Comparison of ENCODE assay signal across 15 cellular contexts in genomic region chr3:101567528-101568317, GRCh38. TPM values are rescaled to one million over a fixed set of nuclear protein-coding genes. Genes with fewer than 3 reads are reported as not detected.
DNase-seq lines count a peak whose midpoint lies in the region; ATAC-seq, FAIRE-seq and TF ChIP-seq lines count a peak whose summit lies in the region.
"Had no signal": no experiment of that assay in that cellular context is flagged by ENCODE, and none has a peak within 500 bp of the region (broad histone marks: within the 10 kb centered on the region; RNA-seq: fewer than 3 reads in every experiment).

No MANE protein-coding gene starts in this region.

- no peaks in the 10 kb centered on the region for H3K9me3 Mint-ChIP-seq in GM23338
- no peaks in the 10 kb centered on the region for H3K9me3 Mint-ChIP-seq in astrocyte (ENCODE audit: unreplicated experiment)
- H3K9me3 Mint-ChIP-seq: naive B cell had no signal

- H3K4me1 Mint-ChIP-seq in GM23338 (peaks cover 12% of the 10 kb centered on the region), T-helper 17 cell (peaks cover 40% of the 10 kb centered on the region), astrocyte (ENCODE audit: low read depth, unreplicated experiment) (peaks cover 15% of the 10 kb centered on the region)

- peaks cover 36% of the 10 kb centered on the region for H3K36me3 Mint-ChIP-seq in GM23338 (ENCODE audit: low read depth)
- H3K36me3 Mint-ChIP-seq in T-helper 17 cell (ENCODE audit: low read depth), result peaks cover 4% of the 10 kb centered on the region
- H3K36me3 Mint-ChIP-seq in astrocyte (ENCODE audit: low read depth, unreplicated experiment), result peaks cover 10% of the 10 kb centered on the region

- H3K9me2 ChIP-seq in GM23338 (ENCODE audit: insufficient read depth) (no peaks in the 10 kb centered on the region), PC-9 (ENCODE audit: insufficient read depth) (no peaks in the 10 kb centered on the region)

- H2AFZ ChIP-seq in GM23338 (no peak overlapping the region), astrocyte (ENCODE audit: low read depth, low read length) (no peak overlapping the region), PC-9 (no peak overlapping the region)

- H3K4me1 ChIP-seq in GM23338 (ENCODE audit: insufficient read depth) (peaks cover 12% of the 10 kb centered on the region), astrocyte (ENCODE audit: insufficient read depth, low read length) (peaks cover 11% of the 10 kb centered on the region), PC-9 (replicated peaks; ENCODE audit: insufficient read depth) (peaks cover 15% of the 10 kb centered on the region)

- H3K4me2 ChIP-seq in GM23338 (no peak overlapping the region), astrocyte (ENCODE audit: low read length) (peak overlapping the region; percentile 59), PC-9 (no peak overlapping the region)

- ATAC-seq in GM23338, result no peak
- ATAC-seq in T-helper 17 cell, result no peak
- no peak for ATAC-seq in GM18519 (IDR thresholded peaks at IDR 0.05; ENCODE audit: low FRiP score, unreplicated experiment)

- no TSS peak for BruUV-seq in PC-9 (replicated peaks; lab: Mats Ljungman, UMichigan)

- peaks cover 20% of the 10 kb centered on the region for H3K36me3 ChIP-seq in GM23338 (ENCODE audit: insufficient read depth)
- H3K36me3 ChIP-seq in astrocyte (ENCODE audit: insufficient read depth, low read length), result peaks cover 22% of the 10 kb centered on the region
- peaks cover 34% of the 10 kb centered on the region for H3K36me3 ChIP-seq in PC-9 (ENCODE audit: low read depth)

- H4K20me1 ChIP-seq in GM23338 (replicated peaks; ENCODE audit: insufficient read depth) (peaks cover 54% of the 10 kb centered on the region), astrocyte (ENCODE audit: insufficient read depth, low read length) (peaks cover 46% of the 10 kb centered on the region), PC-9 (ENCODE audit: insufficient read depth) (peaks cover 50% of the 10 kb centered on the region)

- no peaks in the 10 kb centered on the region for H3K27me3 ChIP-seq in GM23338 (ENCODE audit: insufficient read depth)
- H3K27me3 ChIP-seq in astrocyte (ENCODE audit: insufficient read depth, low read length), result no peaks in the 10 kb centered on the region
- no peaks in the 10 kb centered on the region for H3K27me3 ChIP-seq in PC-9 (ENCODE audit: insufficient read depth, low read depth)

- POLR2A ChIA-PET in PC-9 (lab: Charles Lee; ENCODE audit: unreplicated experiment), result no interaction called here

- FAIRE-seq in astrocyte (lab: Jason Lieb, UNC), result no peak
- FAIRE-seq: D721Med, frontal cortex had no signal

- H3K4me3 ChIP-seq in GM23338, result no peak overlapping the region
- no peak overlapping the region for H3K4me3 ChIP-seq in astrocyte (ENCODE audit: insufficient read depth, low read depth, low read length)
- no peak overlapping the region for H3K4me3 ChIP-seq in PC-9

- H3K79me2 ChIP-seq in GM23338 (replicated peaks; ENCODE audit: insufficient read depth) (peaks cover 38% of the 10 kb centered on the region), astrocyte (ENCODE audit: insufficient read depth, low read length) (peaks cover 40% of the 10 kb centered on the region), PC-9 (ENCODE audit: low read depth) (peaks cover 46% of the 10 kb centered on the region)

- H3K27ac Mint-ChIP-seq in GM23338, result 0 out of 2 replicates have a peak overlapping the region, but pooled peaks have one; percentile 9
- peak overlapping the region; percentile 71 for H3K27ac Mint-ChIP-seq in T-helper 17 cell
- H3K27ac Mint-ChIP-seq in astrocyte (ENCODE audit: unreplicated experiment), result no peak overlapping the region

- TF ChIP-seq CTCF in GM23338 (conservative IDR thresholded peaks at IDR 0.05; ENCODE audit: low read depth in 2 of 2), result no peak
- no peak for TF ChIP-seq CTCF in astrocyte (IDR thresholded peaks at IDR 0.05; ENCODE audit: insufficient read depth, low read depth, low read length)
- no peak for TF ChIP-seq CTCF in PC-9 (conservative IDR thresholded peaks at IDR 0.05)

- intact Hi-C loops in PC-9 (cut with micrococcal nuclease; ENCODE audit: unreplicated experiment), result no loop called here

- no peaks in the 10 kb centered on the region for H3K9me3 ChIP-seq in T-helper 17 cell (ENCODE audit: control insufficient read depth, low read length, poor library complexity, severe bottlenecking)
- H3K9me3 ChIP-seq in astrocyte (ENCODE audit: insufficient read depth, low read depth, low read length), result no peaks in the 10 kb centered on the region
- no peaks in the 10 kb centered on the region for H3K9me3 ChIP-seq in PC-9 (ENCODE audit: insufficient read depth, low read depth)

- CTCF ChIA-PET in PC-9 (lab: Charles Lee), result interaction anchor here (0.6 kb wide), 1 partner anchor 89 kb away, joined by 7 read pairs; no protein-coding TSS in a partner anchor

- DNase-seq in GM23338 (ENCODE audit: low spot score), result no peak
- DNase-seq in T-helper 17 cell, result no peak
- peak; percentile 38 for DNase-seq in astrocyte (ENCODE audit: low read depth)
- DNase-seq in stimulated activated CD4-positive, alpha-beta T cell treated with anti-CD3 and anti-CD28 coated beads, Interleukin-4, amount 100 ng/mL, for 1 hour, result peak; percentile 33
- no peak for DNase-seq in NOMO-1 (lab: John Stamatoyannopoulos, UW; ENCODE audit: unreplicated experiment in 2 of 2)
- DNase-seq in PC-9, result no peak
- no peak for DNase-seq in SKM-1 (lab: John Stamatoyannopoulos, UW; ENCODE audit: unreplicated experiment)
- DNase-seq: cortex of kidney, H7, naive B cell, NCI-H1694, substantia nigra had no signal

- H3K9ac ChIP-seq in astrocyte (ENCODE audit: low read length), result no peak overlapping the region

- H3F3A ChIP-seq in GM23338 (replicated peaks; ENCODE audit: low read depth) (peaks cover 9% of the 10 kb centered on the region; the same call in 1 of the 2 replicates), PC-9 (ENCODE audit: insufficient read depth, low read depth) (peaks cover 53% of the 10 kb centered on the region)

- no peak overlapping the region for H3K4me3 Mint-ChIP-seq in GM23338
- peak overlapping the region; percentile 13 for H3K4me3 Mint-ChIP-seq in T-helper 17 cell
- H3K4me3 Mint-ChIP-seq in astrocyte (ENCODE audit: unreplicated experiment), result no peak overlapping the region

- H3K27ac ChIP-seq in GM23338 (ENCODE audit: low read depth) (peak overlapping the region; percentile 69; the same call in 1 of the 2 replicates), astrocyte (ENCODE audit: low read depth, low read length) (no peak overlapping the region), PC-9 (no peak overlapping the region)

- peaks cover 7% of the 10 kb centered on the region for H3K27me3 Mint-ChIP-seq in GM23338 (ENCODE audit: insufficient read depth, low read depth, poor library complexity)
- H3K27me3 Mint-ChIP-seq in T-helper 17 cell, result no peaks in the 10 kb centered on the region
- no peaks in the 10 kb centered on the region for H3K27me3 Mint-ChIP-seq in astrocyte (ENCODE audit: low read depth, unreplicated experiment)
- H3K27me3 Mint-ChIP-seq: naive B cell had no signal

TF ChIP-seq in GM23338, 12 proteins besides CTCF, POLR2A, EP300 and RAD21 (continues in another document):
- no peak for TF ChIP-seq STAT1 (IDR thresholded peaks at IDR 0.05; ENCODE audit: unreplicated experiment)

RNA-seq across cellular contexts. Expression of gene TRMT10C, which starts 6.1 kb away (rescaled TPM):
- 59.7 and 61.9 TPM in 2 replicates for total RNA-seq in GM23338 (2014; rRNA removed; shearing (Covaris generic))
- polyA plus RNA-seq in GM23338 (2016; fragmentation: Nextera tagmentation; extraction: Ambion mirVana), result 133 and 145 TPM in 2 replicates
- total RNA-seq in T-helper 17 cell (10 to 100 TPM; 27.8 to 29.5 TPM), astrocyte (23.0 and 26.8 TPM in 2 replicates), PC-9 (2021) (26.0 and 34.2 TPM in 2 replicates)

RNA-seq across cellular contexts. Expression of gene PCNP, which starts 6.3 kb away (rescaled TPM):
- 134 and 139 TPM in 2 replicates for total RNA-seq in GM23338 (2014; rRNA removed; shearing (Covaris generic))
- 151 and 185 TPM in 2 replicates for polyA plus RNA-seq in GM23338 (2016; fragmentation: Nextera tagmentation; extraction: Ambion mirVana)
- total RNA-seq in T-helper 17 cell, result 100 to 1,000 TPM; 138 to 150 TPM
- 147 and 151 TPM in 2 replicates for total RNA-seq in astrocyte
- 164 and 223 TPM in 2 replicates for total RNA-seq in PC-9 (2021)

RNA-seq across cellular contexts. Expression of gene SENP7, which starts 54.7 kb away (rescaled TPM):
- total RNA-seq in GM23338 (2014; rRNA removed; shearing (Covaris generic)), result 9.0 and 11.0 TPM in 2 replicates
- 4.5 and 5.0 TPM in 2 replicates for polyA plus RNA-seq in GM23338 (2016; fragmentation: Nextera tagmentation; extraction: Ambion mirVana)
- 10 to 100 TPM; 39.0 to 48.3 TPM for total RNA-seq in T-helper 17 cell
- total RNA-seq in astrocyte, result 10.7 and 10.8 TPM in 2 replicates
- total RNA-seq in PC-9 (2021), result 11.1 and 17.4 TPM in 2 replicates

Comparison
In these comparisons a context has a peak if more than half of its experiments do, and no peak if none do; other contexts are left out.
1. DNase-seq: peak in astrocyte (single experiment) and stimulated activated CD4-positive, alpha-beta T cell treated with anti-CD3 and anti-CD28 coated beads, Interleukin-4, amount 100 ng/mL, for 1 hour (single experiment); none in GM23338 (single experiment), T-helper 17 cell (0 of 3), NOMO-1 (0 of 2), PC-9 (0 of 2) and SKM-1 (single experiment).